Comparison of ENCODE assay signal across 1 cellular context in genomic region chr10:78977761-78978305, GRCh38.
TF ChIP-seq lines count a peak whose summit lies in the region.

No MANE protein-coding gene starts in this region.

TF ChIP-seq in HepG2, 621 proteins besides CTCF, POLR2A, EP300 and RAD21 (continued from another document):
- TF ChIP-seq, protein P1, sequence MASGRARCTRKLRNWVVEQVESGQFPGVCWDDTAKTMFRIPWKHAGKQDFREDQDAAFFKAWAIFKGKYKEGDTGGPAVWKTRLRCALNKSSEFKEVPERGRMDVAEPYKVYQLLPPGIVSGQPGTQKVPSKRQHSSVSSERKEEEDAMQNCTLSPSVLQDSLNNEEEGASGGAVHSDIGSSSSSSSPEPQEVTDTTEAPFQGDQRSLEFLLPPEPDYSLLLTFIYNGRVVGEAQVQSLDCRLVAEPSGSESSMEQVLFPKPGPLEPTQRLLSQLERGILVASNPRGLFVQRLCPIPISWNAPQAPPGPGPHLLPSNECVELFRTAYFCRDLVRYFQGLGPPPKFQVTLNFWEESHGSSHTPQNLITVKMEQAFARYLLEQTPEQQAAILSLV (CRISPR knock-in tag; IDR thresholded peaks at IDR 0.05; ENCODE audit: borderline replicate concordance) = no peak
- TF ChIP-seq POGK (CRISPR knock-in tag; conservative IDR thresholded peaks at IDR 0.05) (peak; percentile 74), ZNF34 (CRISPR knock-in tag; IDR thresholded peaks at IDR 0.05; ENCODE audit: borderline replicate concordance) (no peak)
